In genomic region chr2:20930928-20931327, GRCh38 we compare ENCODE assay signal across 1 cellular context.
TF ChIP-seq lines count a peak whose summit lies in the region.

No MANE protein-coding gene starts in this region.

TF ChIP-seq in IMR-90, 13 proteins besides CTCF, POLR2A, EP300 and RAD21:
- TF ChIP-seq MXI1 (IDR thresholded peaks at IDR 0.05; ENCODE audit: borderline replicate concordance, low read depth, low read length) (no peak), USF2 (IDR thresholded peaks at IDR 0.05; ENCODE audit: low read depth, low read length) (no peak), RCOR1 (IDR thresholded peaks at IDR 0.05; ENCODE audit: insufficient replicate concordance, low read length) (no peak)
